23 cellular contexts compared by ENCODE assay signal in genomic region chr2:99865217-99865569, GRCh38.
DNase-seq lines count a peak whose midpoint lies in the region; ATAC-seq and TF ChIP-seq lines count a peak whose summit lies in the region.
"Had no signal": no experiment of that assay in that cellular context is flagged by ENCODE, and none has a peak within 500 bp of the region (broad histone marks: within the 10 kb centered on the region; RNA-seq: fewer than 3 reads in every experiment).

No MANE protein-coding gene starts in this region.

- CTCF ChIA-PET in AG04450 (lab: Charles Lee) = interaction anchor here (1.0 kb wide), 1 partner anchor 192 kb away, joined by 3 read pairs; no protein-coding TSS in a partner anchor

- H4K91ac ChIP-seq in mesenchymal stem cell (ENCODE audit: low read length) = peak overlapping the region; percentile 84

- POLR2A ChIA-PET in AG04450 (lab: Yijun Ruan, JAX) = interaction anchor here (0.9 kb wide), 1 partner anchor 15 kb away, joined by 3 read pairs; no protein-coding TSS in a partner anchor

- H3K27ac ChIP-seq in AG04450 (ENCODE audit: low read depth, low read length) (peak overlapping the region; percentile 22), mesenchymal stem cell (ENCODE audit: low read length, poor library complexity, severe bottlenecking) (no peak overlapping the region)
- H3K27ac ChIP-seq: hepatocyte, neural progenitor cell, prostate gland, RWPE1, suprapubic skin, WERI-Rb-1 had no signal

- TF ChIP-seq CTCF in AG04450 (IDR thresholded peaks at IDR 0.05; ENCODE audit: low read depth, low read length) = no peak
- no peak for TF ChIP-seq CTCF in HFFc6 (IDR thresholded peaks at IDR 0.05)
- TF ChIP-seq CTCF in fibroblast of mammary gland (conservative IDR thresholded peaks at IDR 0.05; ENCODE audit: control insufficient read depth, insufficient read depth, low read depth, low read length) = no peak

- peak overlapping the region; percentile 61 for H4K8ac ChIP-seq in mesenchymal stem cell (ENCODE audit: low read length)

- H3K9ac ChIP-seq in mesenchymal stem cell (ENCODE audit: low read length) = no peak overlapping the region
- H3K9ac ChIP-seq: neural progenitor cell had no signal

- peak overlapping the region; percentile 71 for H2BK120ac ChIP-seq in mesenchymal stem cell (ENCODE audit: low read depth, low read length)

- H3K27ac Mint-ChIP-seq in HFFc6 = peak overlapping the region; percentile 9; the same call in 1 of the 2 replicates
- H3K27ac Mint-ChIP-seq: activated CD4-positive, alpha-beta T cell treated with anti-CD3 and anti-CD28 coated beads, Interleukin-2, amount 10 ng/mL, durations not matched to agents 7 days and 5 days; activated naive CD4-positive, alpha-beta T cell treated with anti-CD3 and anti-CD28 coated beads, Interleukin-2, amount 50 U/mL, for 24 hours; neural progenitor cell had no signal

- H3K4me3 ChIP-seq in AG04450 (ENCODE audit: low read depth, low read length) (no peak overlapping the region), fibroblast of mammary gland (ENCODE audit: control insufficient read depth, low read depth, low read length) (no peak overlapping the region), mesenchymal stem cell (ENCODE audit: insufficient read depth in 1 of 2, low read depth in 1 of 2, low read length in 2 of 2) (no peak overlapping the region)
- H3K4me3 ChIP-seq: hepatocyte, mucosa of descending colon, neural progenitor cell, prostate gland, suprapubic skin had no signal

- H3K4me3 Mint-ChIP-seq in HFFc6 = no peak overlapping the region
- H3K4me3 Mint-ChIP-seq: activated CD4-positive, alpha-beta T cell treated with anti-CD3 and anti-CD28 coated beads, Interleukin-2, amount 10 ng/mL, durations not matched to agents 7 days and 5 days; activated naive CD4-positive, alpha-beta T cell treated with anti-CD3 and anti-CD28 coated beads, Interleukin-2, amount 50 U/mL, for 24 hours; neural progenitor cell had no signal

- peaks cover 83% of the 10 kb centered on the region for H3K4me1 Mint-ChIP-seq in HFFc6 (ENCODE audit: low read depth)

- DNase-seq in AG04450 (ENCODE audit: low read depth, low spot score) (no peak), HFFc6 (no peak), fibroblast of mammary gland (ENCODE audit: low read depth) (peak; percentile 59), mesenchymal stem cell (no peak), erythroblast (lab: John Stamatoyannopoulos, UW) (no peak), GOT3 (lab: John Stamatoyannopoulos, UW) (no peak)
- no peak for DNase-seq in stimulated activated naive CD4-positive, alpha-beta T cell treated with Interleukin-2 at 50 U/mL for 16 hours (lab: John Stamatoyannopoulos, UW)
- DNase-seq: activated CD4-positive, alpha-beta T cell treated with anti-CD3 and anti-CD28 coated beads, Interleukin-2, amount 10 ng/mL, durations not matched to agents 7 days and 5 days; central memory CD4-positive, alpha-beta T cell; NCI-H1105 treated with DMSO at 0.1 percent for 48 hours; NCI-H774; small intestine; stimulated activated CD4-positive, alpha-beta T cell treated with anti-CD3 and anti-CD28 coated beads, Interleukin-2, amount 100 ng/mL, for 24 hours; WERI-Rb-1 had no signal

- no peak overlapping the region for H2AFZ ChIP-seq in mesenchymal stem cell (ENCODE audit: low read depth, low read length)
- H2AFZ ChIP-seq: hepatocyte, neural progenitor cell had no signal

- H3K36me3 ChIP-seq in mesenchymal stem cell (ENCODE audit: control insufficient read depth in 1 of 2, insufficient read depth in 2 of 2, low read depth in 1 of 2, low read length in 2 of 2) = no peaks in the 10 kb centered on the region
- H3K36me3 ChIP-seq: neural progenitor cell, prostate gland, suprapubic skin, WERI-Rb-1 had no signal

- H3K9me3 Mint-ChIP-seq in HFFc6 = no peaks in the 10 kb centered on the region
- H3K9me3 Mint-ChIP-seq: activated CD4-positive, alpha-beta T cell treated with anti-CD3 and anti-CD28 coated beads, Interleukin-2, amount 10 ng/mL, durations not matched to agents 7 days and 5 days; activated naive CD4-positive, alpha-beta T cell treated with anti-CD3 and anti-CD28 coated beads, Interleukin-2, amount 50 U/mL, for 24 hours had no signal

- peaks cover 14% of the 10 kb centered on the region for H3K79me1 ChIP-seq in mesenchymal stem cell (replicated peaks; ENCODE audit: low read length, poor library complexity, severe bottlenecking)

- H3K14ac ChIP-seq in mesenchymal stem cell (ENCODE audit: low read length in 2 of 2) = no peak overlapping the region

- no peak overlapping the region for H2BK5ac ChIP-seq in mesenchymal stem cell (ENCODE audit: low read depth, low read length, poor library complexity, severe bottlenecking)

- no peak overlapping the region for H2BK15ac ChIP-seq in mesenchymal stem cell (ENCODE audit: low read depth, poor library complexity, severe bottlenecking)

- H3K9me3 ChIP-seq in AG04450 (ENCODE audit: control insufficient read depth, insufficient read depth, low read length) (no peaks in the 10 kb centered on the region), mesenchymal stem cell (ENCODE audit: control insufficient read depth, low read length) (no peaks in the 10 kb centered on the region)
- H3K9me3 ChIP-seq: mucosa of descending colon, prostate gland, suprapubic skin had no signal

- H3K23ac ChIP-seq in mesenchymal stem cell (ENCODE audit: low read length in 2 of 2) = no peak overlapping the region

- H3K4me2 ChIP-seq in mesenchymal stem cell (ENCODE audit: low read length, poor library complexity, severe bottlenecking) = no peak overlapping the region
- H3K4me2 ChIP-seq: hepatocyte, neural progenitor cell had no signal

- H3K4me1 ChIP-seq in mesenchymal stem cell (ENCODE audit: control insufficient read depth, insufficient read depth, low read depth, low read length) = peaks cover 12% of the 10 kb centered on the region
- H3K4me1 ChIP-seq: neural progenitor cell, suprapubic skin had no signal

- H3K4ac ChIP-seq in mesenchymal stem cell (ENCODE audit: low read depth in 1 of 2, low read length in 2 of 2) = peak overlapping the region in 1 of 2 experiments; percentile 52

- H3K18ac ChIP-seq in mesenchymal stem cell (ENCODE audit: low read depth in 1 of 2, low read length in 2 of 2) = peak overlapping the region in 1 of 2 experiments; percentile 65

- peaks cover 2% of the 10 kb centered on the region for H3K27me3 Mint-ChIP-seq in HFFc6 (ENCODE audit: insufficient read depth)
- H3K27me3 Mint-ChIP-seq: activated CD4-positive, alpha-beta T cell treated with anti-CD3 and anti-CD28 coated beads, Interleukin-2, amount 10 ng/mL, durations not matched to agents 7 days and 5 days; activated naive CD4-positive, alpha-beta T cell treated with anti-CD3 and anti-CD28 coated beads, Interleukin-2, amount 50 U/mL, for 24 hours had no signal

- TF ChIP-seq POLR2A in erythroblast (IDR thresholded peaks at IDR 0.05; ENCODE audit: low read length) = no peak

- no peak for ATAC-seq in HG02763 (IDR thresholded peaks at IDR 0.05; ENCODE audit: unreplicated experiment)
- ATAC-seq: mucosa of descending colon, SK-N-SH treated with all-trans-retinoic acid at 6 μM for 48 hours had no signal

- peaks cover 8% of the 10 kb centered on the region for H3K36me3 Mint-ChIP-seq in HFFc6 (ENCODE audit: low read depth)
- H3K36me3 Mint-ChIP-seq: neural progenitor cell had no signal

- H2BK12ac ChIP-seq in mesenchymal stem cell (ENCODE audit: low read length in 2 of 2) = peak overlapping the region; percentile 70 to 96

- peak overlapping the region; percentile 95 for H2AK5ac ChIP-seq in mesenchymal stem cell (ENCODE audit: low read length, severe bottlenecking)

- H3K27me3 ChIP-seq in AG04450 (ENCODE audit: control insufficient read depth, insufficient read depth, low read length) (no peaks in the 10 kb centered on the region), mesenchymal stem cell (ENCODE audit: control insufficient read depth in 1 of 2, insufficient read depth in 1 of 2, low read length in 2 of 2) (peaks cover 0 to 64% of the 10 kb centered on the region in 2 experiments)
- H3K27me3 ChIP-seq: hepatocyte, neural progenitor cell, suprapubic skin had no signal

- 97% methylated on average over 4 of the region's 4 CpGs for WGBS in mesenchymal stem cell
